22 cellular contexts compared by ENCODE assay signal in genomic region chr18:32424696-32425095, GRCh38. TPM values are rescaled to one million over a fixed set of nuclear protein-coding genes. Genes with fewer than 3 reads are reported as not detected.
DNase-seq lines count a peak whose midpoint lies in the region; ATAC-seq and TF ChIP-seq lines count a peak whose summit lies in the region.
"Had no signal": no experiment of that assay in that cellular context is flagged by ENCODE, and none has a peak within 500 bp of the region (broad histone marks: within the 10 kb centered on the region; RNA-seq: fewer than 3 reads in every experiment).

No MANE protein-coding gene starts in this region.

- H3K4me2 ChIP-seq in mesendoderm (ENCODE audit: low read length) = no peak overlapping the region

- H3K79me2 ChIP-seq in mesendoderm (ENCODE audit: control insufficient read depth, insufficient read depth, low read length) = no peaks in the 10 kb centered on the region

- no peak overlapping the region for H4K8ac ChIP-seq in mesendoderm (ENCODE audit: low read depth, low read length)

- H3K18ac ChIP-seq in mesendoderm (ENCODE audit: low read length) = no peak overlapping the region

- H3K27ac ChIP-seq in right cardiac atrium (ENCODE audit: low read length) = no peak overlapping the region
- no peak overlapping the region for H3K27ac ChIP-seq in upper lobe of right lung
- no peak overlapping the region for H3K27ac ChIP-seq in mesendoderm (ENCODE audit: low read depth, low read length)
- H3K27ac ChIP-seq: parathyroid adenoma, suprapubic skin, WERI-Rb-1 had no signal

- H3K9me3 ChIP-seq in right cardiac atrium (ENCODE audit: control insufficient read depth, low read length) (no peaks in the 10 kb centered on the region), upper lobe of right lung (no peaks in the 10 kb centered on the region)
- H3K9me3 ChIP-seq: suprapubic skin had no signal

- DNase-seq in astrocyte of the hippocampus (ENCODE audit: low read depth, low spot score) = peak; percentile 35
- peak; percentile 60 for DNase-seq in fibroblast of the aortic adventitia (ENCODE audit: low read depth)
- peak in 1 of 3 donors; percentile 37 for DNase-seq in right cardiac atrium
- DNase-seq in upper lobe of right lung = no peak
- no peak for DNase-seq in AG08395 (ENCODE audit: low spot score)
- no peak for DNase-seq in GM13976 (ENCODE audit: low spot score)
- no peak for DNase-seq in mesendoderm
- DNase-seq: activated CD4-positive, alpha-beta T cell treated with anti-CD3 and anti-CD28 coated beads, Interleukin-2, amount 50 U/mL, for 4 hours; activated CD8-positive, alpha-beta memory T cell treated with anti-CD3 and anti-CD28 coated beads, Interleukin-2, amount 50 U/mL, for 4 hours; activated naive CD8-positive, alpha-beta T cell treated with anti-CD3 and anti-CD28 coated beads, Interleukin-2, amount 50 U/mL, for 24 hours; DMS79; GM23248; HFFc6; KG1; natural killer cell; NCI-H146; NCI-H526 treated with DMSO at 0.1 percent for 48 hours; stimulated activated CD4-positive, alpha-beta T cell treated with anti-CD3 and anti-CD28 coated beads, Interleukin-1b, Interleukin-23, amount 100 ng/mL, for 48 hours; WERI-Rb-1 had no signal

- no peak overlapping the region for H3K4ac ChIP-seq in mesendoderm (ENCODE audit: low read depth, low read length)

- no peak overlapping the region for H2AK5ac ChIP-seq in mesendoderm (ENCODE audit: low read length)

- H3K4me1 ChIP-seq in right cardiac atrium (ENCODE audit: control insufficient read depth, insufficient read depth, low read length) = peaks cover 5% of the 10 kb centered on the region
- no peaks in the 10 kb centered on the region for H3K4me1 ChIP-seq in upper lobe of right lung
- H3K4me1 ChIP-seq in mesendoderm (ENCODE audit: control insufficient read depth, low read depth, low read length) = no peaks in the 10 kb centered on the region

- no peaks in the 10 kb centered on the region for H3K27me3 ChIP-seq in right cardiac atrium (ENCODE audit: control insufficient read depth, insufficient read depth)
- no peaks in the 10 kb centered on the region for H3K27me3 ChIP-seq in upper lobe of right lung
- no peaks in the 10 kb centered on the region for H3K27me3 ChIP-seq in mesendoderm (ENCODE audit: insufficient read depth, low read length, poor library complexity)
- H3K27me3 ChIP-seq: suprapubic skin had no signal

- intact Hi-C loops in right cardiac atrium (cut with DNase I) (no loop called here), upper lobe of right lung (cut with DNase I) (no loop called here)

- no peak overlapping the region for H3K9ac ChIP-seq in mesendoderm (ENCODE audit: low read length)
- H3K9ac ChIP-seq: GM23248, parathyroid adenoma had no signal

- no peak overlapping the region for H3K23ac ChIP-seq in mesendoderm (ENCODE audit: low read length)

- 21% methylated on average over 1 of the region's 1 CpG for WGBS in right cardiac atrium
- no CpG with 5 or more reads among the region's 1 CpG for WGBS in mesendoderm (ENCODE audit: extremely low coverage, insufficient coverage, low lambda C conversion rate)

- H2BK120ac ChIP-seq in mesendoderm (ENCODE audit: low read depth, low read length) = no peak overlapping the region

- H4K5ac ChIP-seq in mesendoderm (ENCODE audit: low read length) = no peak overlapping the region

- H2BK5ac ChIP-seq in mesendoderm (ENCODE audit: low read length) = no peak overlapping the region

- no peak overlapping the region for H3K4me3 ChIP-seq in fibroblast of the aortic adventitia (ENCODE audit: low read depth, low read length)
- no peak overlapping the region for H3K4me3 ChIP-seq in right cardiac atrium (ENCODE audit: low read length)
- no peak overlapping the region for H3K4me3 ChIP-seq in upper lobe of right lung
- H3K4me3 ChIP-seq in mesendoderm (ENCODE audit: low read length) = no peak overlapping the region
- H3K4me3 ChIP-seq: GM12878, GM23248, suprapubic skin had no signal

- no peak overlapping the region for H3K56ac ChIP-seq in mesendoderm (ENCODE audit: low read length)

- in situ Hi-C loops in GM13976 (cut with MboI; ENCODE audit: low sequenced_read_pairs, unreplicated experiment) = no loop called here

- H3K36me3 ChIP-seq in upper lobe of right lung = no peaks in the 10 kb centered on the region
- H3K36me3 ChIP-seq in mesendoderm (ENCODE audit: control insufficient read depth, insufficient read depth, low read length) = no peaks in the 10 kb centered on the region
- H3K36me3 ChIP-seq: suprapubic skin, WERI-Rb-1 had no signal

- ATAC-seq in right cardiac atrium = peak; percentile 86 to 91
- ATAC-seq in upper lobe of right lung = peak; percentile 46
- ATAC-seq: activated naive CD8-positive, alpha-beta T cell treated with anti-CD3 and anti-CD28 coated beads, Interleukin-2, amount 50 U/mL, for 24 hours; GM12878; natural killer cell had no signal

- no peak overlapping the region for H2BK15ac ChIP-seq in mesendoderm (replicated peaks; ENCODE audit: low read depth)

- H3K79me1 ChIP-seq in mesendoderm (ENCODE audit: low read length) = no peaks in the 10 kb centered on the region

- TF ChIP-seq CTCF in fibroblast of the aortic adventitia (IDR thresholded peaks at IDR 0.05; ENCODE audit: insufficient read depth, low read length) = no peak
- no peak for TF ChIP-seq CTCF in upper lobe of right lung (IDR thresholded peaks at IDR 0.05)
- no peak for TF ChIP-seq CTCF in GM13976 (IDR thresholded peaks at IDR 0.05; ENCODE audit: borderline replicate concordance, control extremely low read depth, extremely low read depth, insufficient read depth, missing control alignments)

RNA-seq across cellular contexts. Expression of gene GAREM1, which starts 46.0 kb away (rescaled TPM):
- total RNA-seq in fibroblast of the aortic adventitia (ENCODE audit: low replicate concordance) (2.4 and 5.5 TPM in 2 replicates), right cardiac atrium (10 to 100 TPM in 3 of 4 donors, 1 to 10 TPM in 1; 9.6 to 14.8 (median 12.9) TPM), upper lobe of right lung (11.5 TPM)
- 2.9 TPM for polyA plus RNA-seq in right cardiac atrium
- polyA plus RNA-seq in mesendoderm (2013, experiment 1 of 2) = 8.9 TPM
- polyA plus RNA-seq in mesendoderm (2013, experiment 2 of 2) = 7.5 TPM

Comparison
In these comparisons a context has a peak if more than half of its experiments do, and no peak if none do; other contexts are left out.
1. DNase-seq: peak in astrocyte of the hippocampus (single experiment) and fibroblast of the aortic adventitia (single experiment); none in upper lobe of right lung (single experiment), AG08395 (single experiment), GM13976 (single experiment) and mesendoderm (single experiment).